In genomic region chrX:134444681-134445080, GRCh38 we compare ENCODE assay signal across 22 cellular contexts. TPM values are rescaled to one million over a fixed set of nuclear protein-coding genes. Genes with fewer than 3 reads are reported as not detected.
DNase-seq lines count a peak whose midpoint lies in the region; ATAC-seq and TF ChIP-seq lines count a peak whose summit lies in the region.
"Had no signal": no experiment of that assay in that cellular context is flagged by ENCODE, and none has a peak within 500 bp of the region (broad histone marks: within the 10 kb centered on the region; RNA-seq: fewer than 3 reads in every experiment).

No MANE protein-coding gene starts in this region.

- H3K4me3 ChIP-seq in epithelial cell of esophagus (ENCODE audit: low read length) (no peak overlapping the region), gastroesophageal sphincter (no peak overlapping the region), ascending aorta (no peak overlapping the region)
- H3K4me3 ChIP-seq: GM23248 had no signal

- intact Hi-C loops in ascending aorta (cut with DNase I): no loop called here

- H3K27ac ChIP-seq in gastroesophageal sphincter: no peak overlapping the region
- no peak overlapping the region for H3K27ac ChIP-seq in ascending aorta
- H3K27ac ChIP-seq: GM23248 had no signal

- no peaks in the 10 kb centered on the region for H3K9me3 ChIP-seq in gastroesophageal sphincter
- no peaks in the 10 kb centered on the region for H3K9me3 ChIP-seq in ascending aorta
- H3K9me3 ChIP-seq: BE2C had no signal

- TF ChIP-seq POLR2A in gastroesophageal sphincter (IDR thresholded peaks at IDR 0.05): no peak

- H3K36me3 ChIP-seq in gastroesophageal sphincter (no peaks in the 10 kb centered on the region), ascending aorta (no peaks in the 10 kb centered on the region)
- H3K36me3 ChIP-seq: BE2C had no signal

- ATAC-seq in GM18868 (IDR thresholded peaks at IDR 0.05; ENCODE audit: unreplicated experiment): peak; percentile 68
- peak; percentile 49 for ATAC-seq in HG02870 (IDR thresholded peaks at IDR 0.05; ENCODE audit: unreplicated experiment)
- no peak for ATAC-seq in HG02623 (IDR thresholded peaks at IDR 0.05; ENCODE audit: unreplicated experiment)
- no peak for ATAC-seq in gastroesophageal sphincter
- ATAC-seq: PC-3 had no signal

- H3K27me3 ChIP-seq in gastroesophageal sphincter: no peaks in the 10 kb centered on the region
- H3K27me3 ChIP-seq in ascending aorta: no peaks in the 10 kb centered on the region
- H3K27me3 ChIP-seq: BE2C had no signal

- WGBS in gastroesophageal sphincter (ENCODE audit: low coverage in 1 of 2), 2 donors: 50 to 71% methylated on average over 1 to 3 of the region's 3 CpGs

- H3K4me1 ChIP-seq in gastroesophageal sphincter (no peaks in the 10 kb centered on the region), ascending aorta (no peaks in the 10 kb centered on the region)
- H3K4me1 ChIP-seq: BE2C had no signal

- CTCF ChIA-PET in GM10248 (lab: Yijun Ruan, JAX): interaction anchor here (0.8 kb wide), 1 partner anchor 16 kb away, joined by 3 read pairs; no protein-coding TSS in a partner anchor

- peak; percentile 22 for DNase-seq in GM10248 (ENCODE audit: extremely low spot score)
- peak; percentile 15 for DNase-seq in epithelial cell of esophagus (ENCODE audit: low read depth)
- no peak for DNase-seq in ascending aorta (ENCODE audit: low spot score in 2 of 2)
- DNase-seq: BE2C, DMS79, GM23248, H9, HFFc6, KG1, MV-4-11, NCI-H1105 treated with DMSO at 0.1 percent for 48 hours, NCI-H2029 treated with DMSO at 0.1 percent for 48 hours, NCI-H2171, NCI-H345, NCI-H524, NCI-H82, PC-3, Right ventricle myocardium superior had no signal

- TF ChIP-seq CTCF in GM10248 (IDR thresholded peaks at IDR 0.05; ENCODE audit: control extremely low read depth, extremely low read depth, low read depth, missing control alignments): no peak
- TF ChIP-seq CTCF in epithelial cell of esophagus (IDR thresholded peaks at IDR 0.05; ENCODE audit: insufficient read depth, low read depth, low read length, missing control alignments): no peak
- no peak for TF ChIP-seq CTCF in gastroesophageal sphincter (IDR thresholded peaks at IDR 0.05)
- TF ChIP-seq CTCF in ascending aorta (IDR thresholded peaks at IDR 0.05): no peak

- no peak for TF ChIP-seq EP300 in gastroesophageal sphincter (IDR thresholded peaks at IDR 0.05)

- POLR2A ChIA-PET in GM10248 (lab: Yijun Ruan, JAX): no interaction called here

RNA-seq across cellular contexts. Expression of gene HPRT1, which starts 15.3 kb away (rescaled TPM):
- 10 to 100 TPM in 1 of 4 donors, 1 to 10 TPM in 3; 6.7 to 12.5 (median 7.2) TPM for total RNA-seq in gastroesophageal sphincter
- 20.3 TPM for total RNA-seq in ascending aorta

Comparison
In these comparisons a context has a peak if more than half of its experiments do, and no peak if none do; other contexts are left out.
1. DNase-seq: peak in GM10248 (single experiment) and epithelial cell of esophagus (single experiment); none in ascending aorta (0 of 2).
2. ATAC-seq: peak in GM18868 (single experiment) and HG02870 (single experiment); none in HG02623 (single experiment) and gastroesophageal sphincter (single experiment).